ENCODE assay signal across 8 cellular contexts in genomic region chr7:141325275-141325674, GRCh38.
"Had no signal": no experiment of that assay in that cellular context is flagged by ENCODE, and none has a peak within 500 bp of the region (broad histone marks: within the 10 kb centered on the region; RNA-seq: fewer than 3 reads in every experiment).

No MANE protein-coding gene starts in this region.

- ATAC-seq: HCT116, HepG2 had no signal

- H3K27ac ChIP-seq: GM23248, HL-60 had no signal

- DNase-seq: GM23248, H7, HFFc6 had no signal

- H3K9me3 ChIP-seq: HAP-1 had no signal

- H3K4me3 Mint-ChIP-seq: HFFc6, IgD-negative memory B cell had no signal

- H3K36me3 ChIP-seq: HAP-1 had no signal

- H3K4me1 Mint-ChIP-seq: IgD-negative memory B cell had no signal

- H3K9me3 Mint-ChIP-seq: IgD-negative memory B cell had no signal

- H3K4me3 ChIP-seq: GM23248, HAP-1 had no signal

- H3K9ac ChIP-seq: GM23248 had no signal

- H3K36me3 Mint-ChIP-seq: IgD-negative memory B cell had no signal

- H3K27ac Mint-ChIP-seq: HFFc6, IgD-negative memory B cell had no signal

- H2AFZ ChIP-seq: GM23248 had no signal
